11 cellular contexts compared by ENCODE assay signal in genomic region chr2:46937457-46937856, GRCh38. TPM values are rescaled to one million over a fixed set of nuclear protein-coding genes. Genes with fewer than 3 reads are reported as not detected.
DNase-seq lines count a peak whose midpoint lies in the region; ATAC-seq and TF ChIP-seq lines count a peak whose summit lies in the region.
"Had no signal": no experiment of that assay in that cellular context is flagged by ENCODE, and none has a peak within 500 bp of the region (broad histone marks: within the 10 kb centered on the region; RNA-seq: fewer than 3 reads in every experiment).

No MANE protein-coding gene starts in this region.

- H3K27me3 Mint-ChIP-seq in neural progenitor cell (ENCODE audit: insufficient read depth, low read depth) = peaks cover 8% of the 10 kb centered on the region
- H3K27me3 Mint-ChIP-seq: stimulated activated naive CD8-positive, alpha-beta T cell treated with anti-CD3 and anti-CD28 coated beads, Interleukin-15, Interleukin-2, amounts not matched to agents 100 ng/mL and 50 ng/mL, for 24 hours had no signal

- H3K79me2 ChIP-seq in DND-41 (ENCODE audit: insufficient read depth, low read length) (peaks cover 12% of the 10 kb centered on the region), neural progenitor cell (ENCODE audit: low read depth) (no peaks in the 10 kb centered on the region)

- peak; percentile 54 for TF ChIP-seq CTCF in DND-41 (IDR thresholded peaks at IDR 0.05; ENCODE audit: borderline replicate concordance, extremely low read depth, low read length, poor library complexity, severe bottlenecking)
- peak; percentile 37 for TF ChIP-seq CTCF in neural progenitor cell (IDR thresholded peaks at IDR 0.05)

- no peak overlapping the region for H3K4me3 Mint-ChIP-seq in neural progenitor cell
- H3K4me3 Mint-ChIP-seq: stimulated activated naive CD8-positive, alpha-beta T cell treated with anti-CD3 and anti-CD28 coated beads, Interleukin-15, Interleukin-2, amounts not matched to agents 100 ng/mL and 50 ng/mL, for 24 hours had no signal

- no peak overlapping the region for H3K9ac ChIP-seq in DND-41 (ENCODE audit: low read depth, low read length)
- H3K9ac ChIP-seq in neural progenitor cell = no peak overlapping the region

- H3K4me1 Mint-ChIP-seq in neural progenitor cell = peaks cover 20% of the 10 kb centered on the region

- no peak overlapping the region for H3K4me2 ChIP-seq in DND-41 (ENCODE audit: insufficient read depth, low read length)
- H3K4me2 ChIP-seq in neural progenitor cell = no peak overlapping the region

- ATAC-seq in DND-41 (ENCODE audit: insufficient read depth, low read depth) = no peak
- no peak for ATAC-seq in GM21528 (IDR thresholded peaks at IDR 0.05; ENCODE audit: low FRiP score, unreplicated experiment)
- ATAC-seq in GM19035 (IDR thresholded peaks at IDR 0.05; ENCODE audit: unreplicated experiment) = no peak

- H3K4me3 ChIP-seq in DND-41 (ENCODE audit: low read depth in 1 of 2, low read length in 2 of 2) (no peak overlapping the region), neural progenitor cell (no peak overlapping the region)

- H3K36me3 Mint-ChIP-seq in neural progenitor cell = peaks cover 5% of the 10 kb centered on the region

- H4K20me1 ChIP-seq in DND-41 (ENCODE audit: insufficient read depth, low read length) (no peaks in the 10 kb centered on the region), neural progenitor cell (ENCODE audit: low read depth) (peaks cover 11% of the 10 kb centered on the region)

- no peaks in the 10 kb centered on the region; the same call in 1 of the 2 replicates for H3K36me3 ChIP-seq in DND-41 (ENCODE audit: insufficient read depth, low read length)
- H3K36me3 ChIP-seq in neural progenitor cell = no peaks in the 10 kb centered on the region

- H3K27ac ChIP-seq in DND-41 (ENCODE audit: low read length) = no peak overlapping the region
- H3K27ac ChIP-seq in neural progenitor cell = no peak overlapping the region

- peaks cover 22% of the 10 kb centered on the region for H3F3A ChIP-seq in neural progenitor cell (ENCODE audit: low read depth)

- no peaks in the 10 kb centered on the region for H3K9me3 ChIP-seq in DND-41 (ENCODE audit: insufficient read depth, low read length, severe bottlenecking)
- no peaks in the 10 kb centered on the region for H3K9me3 ChIP-seq in neural progenitor cell (ENCODE audit: low read depth)

- H2AFZ ChIP-seq in DND-41 (ENCODE audit: low read depth, low read length) (no peak overlapping the region), neural progenitor cell (replicated peaks) (no peak overlapping the region)

- DNase-seq in DND-41 (no peak), Kasumi-1 (lab: John Stamatoyannopoulos, UW) (peak; percentile 39 to 52), cerebellum (ENCODE audit: low spot score) (peak; percentile 26), neural progenitor cell (ENCODE audit: low spot score) (no peak), amygdala (lab: John Stamatoyannopoulos, UW) (no peak)
- no peak for DNase-seq in activated CD4-positive, alpha-beta T cell treated with anti-CD3 and anti-CD28 coated beads, Interleukin-2, amount 50 U/mL, for 1 hour
- DNase-seq: activated CD8-positive, alpha-beta memory T cell treated with anti-CD3 and anti-CD28 coated beads, Interleukin-2, amount 50 U/mL, for 4 hours; NCI-H446 had no signal

- H3K27ac Mint-ChIP-seq in neural progenitor cell = no peak overlapping the region
- H3K27ac Mint-ChIP-seq: stimulated activated naive CD8-positive, alpha-beta T cell treated with anti-CD3 and anti-CD28 coated beads, Interleukin-15, Interleukin-2, amounts not matched to agents 100 ng/mL and 50 ng/mL, for 24 hours had no signal

- H3K4me1 ChIP-seq in DND-41 (ENCODE audit: insufficient read depth, low read length) (peaks cover 22% of the 10 kb centered on the region), neural progenitor cell (peaks cover 8% of the 10 kb centered on the region)

- no peaks in the 10 kb centered on the region for H3K27me3 ChIP-seq in DND-41 (ENCODE audit: insufficient read depth, low read length, poor library complexity)
- H3K27me3 ChIP-seq in neural progenitor cell = peaks cover 3% of the 10 kb centered on the region

- no peaks in the 10 kb centered on the region for H3K9me3 Mint-ChIP-seq in neural progenitor cell
- H3K9me3 Mint-ChIP-seq: stimulated activated naive CD8-positive, alpha-beta T cell treated with anti-CD3 and anti-CD28 coated beads, Interleukin-15, Interleukin-2, amounts not matched to agents 100 ng/mL and 50 ng/mL, for 24 hours had no signal

RNA-seq across cellular contexts. Expression of gene TTC7A, which starts 3.6 kb away (rescaled TPM):
- total RNA-seq in cerebellum (11.2 TPM), neural progenitor cell (ENCODE audit: low replicate concordance) (15.5 and 16.5 TPM in 2 replicates)

RNA-seq across cellular contexts. Expression of gene MCFD2, which starts 21.9 kb away (rescaled TPM):
- total RNA-seq in cerebellum (41.7 TPM), neural progenitor cell (ENCODE audit: low replicate concordance) (90.1 and 111 TPM in 2 replicates)

Comparison
In these comparisons a context has a peak if more than half of its experiments do, and no peak if none do; other contexts are left out.
1. DNase-seq: peak in Kasumi-1 (2 of 2) and cerebellum (single experiment); none in DND-41 (single experiment), neural progenitor cell (single experiment), activated CD4-positive, alpha-beta T cell treated with anti-CD3 and anti-CD28 coated beads, Interleukin-2, amount 50 U/mL, for 1 hour (single experiment) and amygdala (0 of 56).